11 cellular contexts compared by ENCODE assay signal in the genomic region with DNA sequence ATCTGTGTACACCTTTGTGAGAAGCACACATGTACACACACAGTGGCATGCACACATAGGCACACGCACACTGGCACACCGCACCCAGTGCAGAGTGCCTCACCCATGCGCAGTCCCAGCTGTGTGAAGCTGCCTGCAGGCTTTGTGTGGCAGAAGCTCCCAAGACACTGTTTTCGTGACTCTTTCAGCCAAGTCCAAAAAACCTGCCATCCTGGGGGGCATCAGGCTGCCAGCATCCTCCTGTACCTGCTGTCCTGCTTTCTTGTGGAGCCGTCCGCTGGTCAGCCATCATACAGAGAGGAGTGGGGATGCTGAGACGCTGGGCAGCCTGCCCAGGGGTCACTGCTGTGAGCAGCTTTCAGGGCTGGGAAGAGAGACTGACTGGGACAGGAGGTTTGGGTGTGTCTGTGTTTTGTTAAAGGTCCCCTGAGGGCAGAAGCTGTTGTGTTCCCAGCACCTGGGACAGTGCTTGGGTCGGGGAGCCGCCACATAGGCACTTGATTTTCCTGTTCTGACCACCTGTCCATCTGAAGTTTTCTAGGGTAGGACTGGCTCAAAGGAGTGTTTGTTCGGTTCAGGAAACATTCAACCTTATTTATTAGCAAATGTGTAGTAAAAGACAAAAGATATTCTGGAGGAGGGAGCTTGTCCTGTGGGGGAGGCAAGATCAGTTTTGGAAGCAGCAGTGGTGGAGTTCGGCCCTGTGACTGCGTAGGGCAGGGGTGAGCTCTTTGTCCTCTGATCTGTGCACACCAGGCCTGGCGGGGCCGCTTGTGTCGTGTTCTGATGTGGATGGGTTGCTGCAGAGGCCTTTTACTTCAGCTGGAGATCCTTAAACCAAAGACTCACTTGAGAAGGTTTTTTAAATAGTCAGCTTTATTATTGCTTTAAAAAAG. TPM values are rescaled to one million over a fixed set of nuclear protein-coding genes. Genes with fewer than 3 reads are reported as not detected.
A peak's percentile ranks its signal among the peaks of the same experiment; 100 is the strongest.
DNase-seq lines count a peak whose midpoint lies in the region; ATAC-seq and TF ChIP-seq lines count a peak whose summit lies in the region.
"Had no signal": no experiment of that assay in that cellular context is flagged by ENCODE, and none has a peak within 500 bp of the region (broad histone marks: within the 10 kb centered on the region; RNA-seq: fewer than 3 reads in every experiment).

No MANE protein-coding gene starts in this region.

- peak overlapping the region; percentile 72 for H4K91ac ChIP-seq in trophoblast cell (ENCODE audit: low read depth, low read length)

- H3K9me2 ChIP-seq in GM23248 (ENCODE audit: insufficient read depth): no peaks in the 10 kb centered on the region

- CTCF ChIA-PET in activated CD4-positive, alpha-beta T cell treated with anti-CD3 and anti-CD28 coated beads for 36 hours (lab: Charles Lee): interaction anchor here (1.0 to 1.2 kb wide), 2 partner anchors 9 to 11 kb away, joined by 3 to 6 read pairs; no protein-coding TSS in a partner anchor

- TF ChIP-seq CTCF in endothelial cell (IDR thresholded peaks at IDR 0.05; ENCODE audit: unreplicated experiment): no peak

- H3K79me2 ChIP-seq in trophoblast cell (ENCODE audit: control insufficient read depth, insufficient read depth, low read length, poor library complexity) (peaks cover 12% of the 10 kb centered on the region), GM23248 (ENCODE audit: insufficient read depth) (peaks cover 98% of the 10 kb centered on the region)

- DNase-seq in activated CD4-positive, alpha-beta T cell treated with anti-CD3 and anti-CD28 coated beads for 36 hours: no peak
- no peak for DNase-seq in activated CD4-positive, alpha-beta T cell treated with anti-CD3 and anti-CD28 coated beads for 4 hours
- DNase-seq in NCI-H526 (lab: John Stamatoyannopoulos, UW) (peak; percentile 85 to 92), endothelial cell (ENCODE audit: low spot score) (no peak), trophoblast cell (peak; percentile 79 to 92), SIG-M5 treated with dmso at 0.1 percent for 504 hours (lab: John Stamatoyannopoulos, UW; ENCODE audit: unreplicated experiment) (no peak), GM23248 (no peak), NCI-H1105 treated with DMSO at 0.1 percent for 48 hours (lab: John Stamatoyannopoulos, UW) (no peak)
- DNase-seq: ACHN; activated CD4-positive, alpha-beta T cell treated with anti-CD3 and anti-CD28 coated beads for 1 hour; aorta had no signal

- no peak overlapping the region for H3K4me3 Mint-ChIP-seq in activated CD4-positive, alpha-beta T cell treated with anti-CD3 and anti-CD28 coated beads for 36 hours
- H3K4me3 Mint-ChIP-seq in endothelial cell (ENCODE audit: unreplicated experiment): peak overlapping the region; percentile 29

- peaks cover 12% of the 10 kb centered on the region; the same call in 1 of the 2 replicates for H4K20me1 ChIP-seq in GM23248 (ENCODE audit: insufficient read depth)

- in situ Hi-C loops in GM23248 (cut with MboI): no loop called here

- H4K12ac ChIP-seq in trophoblast cell (ENCODE audit: low read depth, low read length): no peak overlapping the region

- H3K4me1 ChIP-seq in trophoblast cell (ENCODE audit: control insufficient read depth in 1 of 2, insufficient read depth in 2 of 2, low read length in 2 of 2): peaks cover 44 to 54% of the 10 kb centered on the region in 2 experiments
- H3K4me1 ChIP-seq in GM23248 (ENCODE audit: insufficient read depth): no peaks in the 10 kb centered on the region

- H3K9me3 ChIP-seq in trophoblast cell (ENCODE audit: insufficient read depth, low read depth, low read length) (no peaks in the 10 kb centered on the region), GM23248 (ENCODE audit: low read depth) (no peaks in the 10 kb centered on the region)

- H3F3A ChIP-seq in GM23248 (ENCODE audit: insufficient read depth): no peaks in the 10 kb centered on the region

- no peak overlapping the region for H3K23ac ChIP-seq in trophoblast cell (ENCODE audit: low read length)

- no peak overlapping the region for H3K4ac ChIP-seq in trophoblast cell (ENCODE audit: low read depth, low read length)

- no peak for ATAC-seq in activated CD4-positive, alpha-beta T cell treated with anti-CD3 and anti-CD28 coated beads for 36 hours

- H2BK5ac ChIP-seq in trophoblast cell (ENCODE audit: low read depth, low read length, poor library complexity): peak overlapping the region; percentile 61

- H3K36me3 ChIP-seq in trophoblast cell (ENCODE audit: control insufficient read depth in 1 of 2, insufficient read depth in 2 of 2, low read length in 2 of 2) (peaks cover 2 to 5% of the 10 kb centered on the region in 2 experiments), GM23248 (ENCODE audit: low read depth) (no peaks in the 10 kb centered on the region; the same call in 1 of the 2 replicates)

- H2AK5ac ChIP-seq in trophoblast cell (ENCODE audit: low read length): peak overlapping the region; percentile 89

- H3K27me3 ChIP-seq in trophoblast cell (ENCODE audit: insufficient read depth, low read length): no peaks in the 10 kb centered on the region
- H3K27me3 ChIP-seq in GM23248 (replicated peaks; ENCODE audit: insufficient read depth): no peaks in the 10 kb centered on the region

- H4K8ac ChIP-seq in trophoblast cell (ENCODE audit: low read depth, low read length): peak overlapping the region; percentile 51

- WGBS in trophoblast cell (ENCODE audit: extremely low coverage, insufficient coverage, insufficient read length): no CpG with 5 or more reads among the region's 15 CpGs
- 80 to 83% methylated on average over 15 of the region's 15 CpGs for WGBS in GM23248 (ENCODE audit: low coverage in 1 of 2, low lambda C conversion rate in 2 of 2, missing lambda C conversion rate in 2 of 2), 2 experiments

- intact Hi-C loops in activated CD4-positive, alpha-beta T cell treated with anti-CD3 and anti-CD28 coated beads for 36 hours (cut with DNase I, micrococcal nuclease): no loop called here

- H3K27ac ChIP-seq in trophoblast cell (ENCODE audit: low read depth, low read length) (peak overlapping the region; percentile 83), GM23248 (no peak overlapping the region)

- H3K27me3 Mint-ChIP-seq in activated CD4-positive, alpha-beta T cell treated with anti-CD3 and anti-CD28 coated beads for 36 hours: no peaks in the 10 kb centered on the region
- H3K27me3 Mint-ChIP-seq in endothelial cell (ENCODE audit: unreplicated experiment): peaks cover 9% of the 10 kb centered on the region

- H3K4me3 ChIP-seq in trophoblast cell (ENCODE audit: low read depth, low read length): no peak overlapping the region
- no peak overlapping the region for H3K4me3 ChIP-seq in GM23248

- H3K79me1 ChIP-seq in trophoblast cell (ENCODE audit: low read length): peaks cover 28% of the 10 kb centered on the region

- peak overlapping the region; percentile 24 for H3K27ac Mint-ChIP-seq in activated CD4-positive, alpha-beta T cell treated with anti-CD3 and anti-CD28 coated beads for 36 hours
- H3K27ac Mint-ChIP-seq in endothelial cell (ENCODE audit: unreplicated experiment): no peak overlapping the region

- H3K9ac ChIP-seq in trophoblast cell (ENCODE audit: low read length) (no peak overlapping the region), GM23248 (no peak overlapping the region)

- peaks cover 20% of the 10 kb centered on the region for H3K4me1 Mint-ChIP-seq in activated CD4-positive, alpha-beta T cell treated with anti-CD3 and anti-CD28 coated beads for 36 hours
- H3K4me1 Mint-ChIP-seq in endothelial cell (ENCODE audit: unreplicated experiment): peaks cover 31% of the 10 kb centered on the region

- H2BK120ac ChIP-seq in trophoblast cell (ENCODE audit: insufficient read depth, low read length, poor library complexity): no peak overlapping the region

- no peak overlapping the region for H2AFZ ChIP-seq in trophoblast cell (ENCODE audit: insufficient read depth, low read length, poor library complexity)
- no peak overlapping the region for H2AFZ ChIP-seq in GM23248

- peak overlapping the region; percentile 58 for H3K14ac ChIP-seq in trophoblast cell (ENCODE audit: low read length)

- H3K9me3 Mint-ChIP-seq in activated CD4-positive, alpha-beta T cell treated with anti-CD3 and anti-CD28 coated beads for 36 hours (ENCODE audit: low read depth): no peaks in the 10 kb centered on the region
- no peaks in the 10 kb centered on the region for H3K9me3 Mint-ChIP-seq in endothelial cell (ENCODE audit: unreplicated experiment)

- H3K4me2 ChIP-seq in trophoblast cell (ENCODE audit: low read length) (peak overlapping the region; percentile 50), GM23248 (ENCODE audit: unreplicated experiment) (no peak overlapping the region)

- POLR2A ChIA-PET in activated CD4-positive, alpha-beta T cell treated with anti-CD3 and anti-CD28 coated beads for 36 hours (lab: Charles Lee): no interaction called here

- H3K18ac ChIP-seq in trophoblast cell (ENCODE audit: low read length): peak overlapping the region; percentile 16

- peaks cover 8% of the 10 kb centered on the region for H3K36me3 Mint-ChIP-seq in activated CD4-positive, alpha-beta T cell treated with anti-CD3 and anti-CD28 coated beads for 36 hours (ENCODE audit: low read depth)
- peaks cover 44% of the 10 kb centered on the region for H3K36me3 Mint-ChIP-seq in endothelial cell (ENCODE audit: low read depth, unreplicated experiment)

- H2BK12ac ChIP-seq in trophoblast cell (ENCODE audit: low read length): peak overlapping the region; percentile 51

RNA-seq across cellular contexts. Expression of gene AP2A2, which starts 29.7 kb away (rescaled TPM):
- total RNA-seq in activated CD4-positive, alpha-beta T cell treated with anti-CD3 and anti-CD28 coated beads for 36 hours: 10 to 100 TPM; 43.5 to 71.6 TPM
- 287 TPM for total RNA-seq in endothelial cell (ENCODE audit: unreplicated experiment)
- 56.6 and 65.3 TPM in 2 replicates for polyA plus RNA-seq in trophoblast cell (2013)
- total RNA-seq in GM23248 (2014; rRNA removed; shearing (Covaris generic)): 32.2 and 38.3 TPM in 2 replicates
- 27.5 and 31.1 TPM in 2 replicates for polyA plus RNA-seq in GM23248 (2016; fragmentation: Nextera tagmentation; extraction: Ambion mirVana)

RNA-seq across cellular contexts. Expression of gene CHID1, which starts 44.8 kb away (rescaled TPM):
- total RNA-seq in activated CD4-positive, alpha-beta T cell treated with anti-CD3 and anti-CD28 coated beads for 36 hours: 10 to 100 TPM; 60.4 to 75.3 TPM
- total RNA-seq in endothelial cell (ENCODE audit: unreplicated experiment): 69.3 TPM
- 52.9 and 53.1 TPM in 2 replicates for polyA plus RNA-seq in trophoblast cell (2013)
- 72.3 and 91.9 TPM in 2 replicates for total RNA-seq in GM23248 (2014; rRNA removed; shearing (Covaris generic))
- polyA plus RNA-seq in GM23248 (2016; fragmentation: Nextera tagmentation; extraction: Ambion mirVana): 202 and 215 TPM in 2 replicates

Comparison
In these comparisons a context has a peak if more than half of its experiments do, and no peak if none do; other contexts are left out.
1. DNase-seq: peak in NCI-H526 (2 of 2) and trophoblast cell (2 of 2); none in activated CD4-positive, alpha-beta T cell treated with anti-CD3 and anti-CD28 coated beads for 36 hours (single experiment), activated CD4-positive, alpha-beta T cell treated with anti-CD3 and anti-CD28 coated beads for 4 hours (0 of 2), endothelial cell (single experiment), SIG-M5 treated with dmso at 0.1 percent for 504 hours (single experiment), GM23248 (single experiment) and NCI-H1105 treated with DMSO at 0.1 percent for 48 hours (single experiment).